10 cellular contexts compared by ENCODE assay signal in the genomic region with DNA sequence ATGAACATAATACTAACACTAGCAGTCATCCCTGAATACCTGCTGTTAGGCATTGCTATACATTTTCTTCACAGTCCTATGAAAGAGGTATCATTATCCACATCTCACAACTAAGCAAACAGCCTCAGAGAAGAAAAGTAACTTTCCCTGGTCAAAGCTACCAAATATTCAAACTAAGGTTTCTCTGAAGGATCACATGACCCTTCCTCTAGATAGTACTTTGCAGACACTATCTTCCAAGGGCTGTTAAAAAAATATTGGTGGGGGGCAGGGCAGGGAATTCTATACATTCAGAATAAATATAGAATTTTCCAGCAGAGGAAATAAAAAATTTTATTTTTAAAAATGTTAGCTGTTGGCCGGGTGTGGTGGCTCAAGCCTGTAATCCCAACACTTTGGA. TPM values are rescaled to one million over a fixed set of nuclear protein-coding genes. Genes with fewer than 3 reads are reported as not detected.
DNase-seq lines count a peak whose midpoint lies in the region; ATAC-seq, FAIRE-seq and TF ChIP-seq lines count a peak whose summit lies in the region.
"Had no signal": no experiment of that assay in that cellular context is flagged by ENCODE, and none has a peak within 500 bp of the region (broad histone marks: within the 10 kb centered on the region; RNA-seq: fewer than 3 reads in every experiment).

No MANE protein-coding gene starts in this region.

- no peak for TF ChIP-seq EP300 in A549 (IDR thresholded peaks at IDR 0.05)
- no peak for TF ChIP-seq EP300 in ovary (IDR thresholded peaks at IDR 0.05)

- H3K4me1 ChIP-seq in A549 (peaks cover 42% of the 10 kb centered on the region), RWPE2 (ENCODE audit: insufficient read depth, poor library complexity, severe bottlenecking) (peaks cover 19% of the 10 kb centered on the region), esophagus squamous epithelium (peaks cover 14 to 52% (median 26%) of the 10 kb centered on the region in 3 donors), ovary (ENCODE audit: insufficient read depth) (peaks cover 8% of the 10 kb centered on the region)

- H3K36me3 ChIP-seq in RWPE2 (ENCODE audit: low read depth) = no peaks in the 10 kb centered on the region
- H3K36me3 ChIP-seq in esophagus squamous epithelium = peaks cover 0 to 13% (median 0%) of the 10 kb centered on the region in 3 donors
- no peaks in the 10 kb centered on the region for H3K36me3 ChIP-seq in ovary

- peak overlapping the region; percentile 92 for H3K4me2 ChIP-seq in A549

- WGBS in A549 (ENCODE audit: missing lambda C conversion rate) = 83% methylated on average over 1 of the region's 1 CpG
- 50% methylated on average over 1 of the region's 1 CpG for WGBS in esophagus squamous epithelium, 2 donors
- WGBS in ovary, 3 donors = 66 to 78% (median 75%) methylated on average over 1 of the region's 1 CpG

- TF ChIP-seq POLR2A in A549 (IDR thresholded peaks at IDR 0.05; ENCODE audit: low read length) (no peak), esophagus squamous epithelium (IDR thresholded peaks at IDR 0.05) (no peak), ovary (IDR thresholded peaks at IDR 0.05) (no peak)

- no peaks in the 10 kb centered on the region for H3K27me3 ChIP-seq in RWPE2 (ENCODE audit: insufficient read depth, poor library complexity, severe bottlenecking)
- no peaks in the 10 kb centered on the region for H3K27me3 ChIP-seq in esophagus squamous epithelium
- H3K27me3 ChIP-seq in ovary = no peaks in the 10 kb centered on the region

- CTCF ChIA-PET in A549 (lab: Yijun Ruan, JAX) = interaction anchor here (1.2 to 1.8 kb wide), 3 partner anchors 11 to 368 kb away, joined by 3 to 6 read pairs (median 3); no protein-coding TSS in a partner anchor

- POLR2A ChIA-PET in A549 (lab: Yijun Ruan, JAX) = interaction anchor here (0.7 kb wide), 1 partner anchor 1486 kb away, joined by 4 read pairs; no protein-coding TSS in a partner anchor

- no peak for TF ChIP-seq CTCF in A549 (IDR thresholded peaks at IDR 0.05)
- no peak for TF ChIP-seq CTCF in RWPE2 (IDR thresholded peaks at IDR 0.05; ENCODE audit: poor library complexity, severe bottlenecking)
- no peak for TF ChIP-seq CTCF in esophagus squamous epithelium (IDR thresholded peaks at IDR 0.05)
- TF ChIP-seq CTCF in ovary (IDR thresholded peaks at IDR 0.05) = no peak

- no peak for FAIRE-seq in A549 (lab: Jason Lieb, UNC)
- FAIRE-seq: TTC549 had no signal

- intact Hi-C loops in esophagus squamous epithelium (cut with DNase I) = no loop called here
- intact Hi-C loops in ovary (cut with DNase I) = loop anchor here in 1 of 4 donors (10.0 kb wide), 1 partner anchor 50 kb away; a partner anchor contains a TSS

- TF ChIP-seq RAD21 in A549 (conservative IDR thresholded peaks at IDR 0.05 in 1 of 2, IDR thresholded peaks at IDR 0.05 in 1 of 2) = no peak

- DNase-seq in A549 (ENCODE audit: low read depth in 1 of 2, low spot score in 1 of 2) (no peak), RWPE2 (ENCODE audit: low spot score) (no peak), esophagus squamous epithelium (lab: John Stamatoyannopoulos, UW) (no peak), ovary (no peak), NOMO-1 treated with dmso at 0.1 percent for 144 hours (lab: John Stamatoyannopoulos, UW; ENCODE audit: unreplicated experiment) (no peak), DMS153 treated with DMSO at 0.1 percent for 48 hours (lab: John Stamatoyannopoulos, UW; ENCODE audit: unreplicated experiment) (no peak)
- DNase-seq: endodermal cell had no signal

- no peak for ATAC-seq in A549
- ATAC-seq in RWPE2 (ENCODE audit: low read depth) = no peak
- ATAC-seq in HG03097 (IDR thresholded peaks at IDR 0.05; ENCODE audit: low FRiP score, unreplicated experiment) = no peak
- no peak for ATAC-seq in GM19035 (IDR thresholded peaks at IDR 0.05; ENCODE audit: unreplicated experiment)

- H3K9me3 ChIP-seq in A549 (no peaks in the 10 kb centered on the region), RWPE2 (ENCODE audit: severe bottlenecking) (no peaks in the 10 kb centered on the region), esophagus squamous epithelium (no peaks in the 10 kb centered on the region), ovary (no peaks in the 10 kb centered on the region)

- H3K4me3 ChIP-seq in A549 (peak overlapping the region; percentile 37), RWPE2 (ENCODE audit: severe bottlenecking) (no peak overlapping the region), esophagus squamous epithelium (peak overlapping the region in 3 of 4 donors; percentile 36 to 62 (median 38)), ovary (peak overlapping the region; percentile 15)

- H3K27ac ChIP-seq in A549 (peak overlapping the region in 1 of 2 experiments; percentile 74; a peak in 2 of 6 replicates), RWPE2 (ENCODE audit: poor library complexity, severe bottlenecking) (peak overlapping the region; percentile 35), esophagus squamous epithelium (peak overlapping the region; percentile 72 to 87 (median 85)), ovary (peak overlapping the region in 1 of 2 donors; percentile 13)

TF ChIP-seq in A549, 52 proteins besides CTCF, POLR2A, EP300 and RAD21:
- no peak for TF ChIP-seq NR3C1 (IDR thresholded peaks at IDR 0.05)
- TF ChIP-seq, protein P1, sequence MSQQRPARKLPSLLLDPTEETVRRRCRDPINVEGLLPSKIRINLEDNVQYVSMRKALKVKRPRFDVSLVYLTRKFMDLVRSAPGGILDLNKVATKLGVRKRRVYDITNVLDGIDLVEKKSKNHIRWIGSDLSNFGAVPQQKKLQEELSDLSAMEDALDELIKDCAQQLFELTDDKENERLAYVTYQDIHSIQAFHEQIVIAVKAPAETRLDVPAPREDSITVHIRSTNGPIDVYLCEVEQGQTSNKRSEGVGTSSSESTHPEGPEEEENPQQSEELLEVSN (IDR thresholded peaks at IDR 0.05; ENCODE audit: borderline replicate concordance, low read depth) = no peak
- no peak for TF ChIP-seq ESRRA (IDR thresholded peaks at IDR 0.05; ENCODE audit: borderline replicate concordance, low read length)
- TF ChIP-seq EHMT2 (IDR thresholded peaks at IDR 0.05; ENCODE audit: low read depth) = no peak
- no peak for TF ChIP-seq BHLHE40 (IDR thresholded peaks at IDR 0.05; ENCODE audit: low read depth, low read length)
- TF ChIP-seq JUN (IDR thresholded peaks at IDR 0.05) = no peak
- no peak for TF ChIP-seq KDM1A (IDR thresholded peaks at IDR 0.05; ENCODE audit: low read depth)
- TF ChIP-seq, protein P2, sequence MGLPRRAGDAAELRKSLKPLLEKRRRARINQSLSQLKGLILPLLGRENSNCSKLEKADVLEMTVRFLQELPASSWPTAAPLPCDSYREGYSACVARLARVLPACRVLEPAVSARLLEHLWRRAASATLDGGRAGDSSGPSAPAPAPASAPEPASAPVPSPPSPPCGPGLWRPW (IDR thresholded peaks at IDR 0.05) = no peak
- TF ChIP-seq JUNB (IDR thresholded peaks at IDR 0.05) = no peak
- no peak for TF ChIP-seq CHD4 (IDR thresholded peaks at IDR 0.05; ENCODE audit: borderline replicate concordance)
- TF ChIP-seq, protein P3, sequence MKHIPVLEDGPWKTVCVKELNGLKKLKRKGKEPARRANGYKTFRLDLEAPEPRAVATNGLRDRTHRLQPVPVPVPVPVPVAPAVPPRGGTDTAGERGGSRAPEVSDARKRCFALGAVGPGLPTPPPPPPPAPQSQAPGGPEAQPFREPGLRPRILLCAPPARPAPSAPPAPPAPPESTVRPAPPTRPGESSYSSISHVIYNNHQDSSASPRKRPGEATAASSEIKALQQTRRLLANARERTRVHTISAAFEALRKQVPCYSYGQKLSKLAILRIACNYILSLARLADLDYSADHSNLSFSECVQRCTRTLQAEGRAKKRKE (CRISPR knock-in tag; IDR thresholded peaks at IDR 0.05; ENCODE audit: low read depth) = no peak

RNA-seq across cellular contexts. Expression of a gene that starts 3.1 kb away (rescaled TPM):
- polyA plus RNA-seq in A549 (2011; rRNA removed) (11.2 and 12.7 TPM in 2 replicates), A549 (2017; fragmentation: RNase III; extraction: RNeasy Plus Mini Kit Qiagen cat#74134 plus additional on column Dnase treatment) (10.1 to 10.6 TPM (median 10.1 TPM) in 3 replicates), ovary (10 to 100 TPM; 11.5 to 23.2 TPM)
- 5.6 and 5.7 TPM in 2 replicates for polyA plus RNA-seq in A549 (2012; cell fraction: cytosol; rRNA removed)
- 1.6 and 2.7 TPM in 2 replicates for polyA plus RNA-seq in A549 (2012; cell fraction: nucleus; rRNA removed)
- 14.8 and 28.0 TPM in 2 replicates for polyA minus RNA-seq in A549 (2011; rRNA and poly(A)+ RNA removed)
- total RNA-seq in esophagus squamous epithelium (1 to 10 TPM; 1.7 to 6.7 (median 5.8) TPM), ovary (10 to 100 TPM; 10.7 to 33.4 (median 22.8) TPM)

RNA-seq across cellular contexts. Expression of a gene that starts 49.6 kb away (rescaled TPM):
- polyA plus RNA-seq in A549 (2011; rRNA removed) (20.0 and 23.3 TPM in 2 replicates), A549 (2017; fragmentation: RNase III; extraction: RNeasy Plus Mini Kit Qiagen cat#74134 plus additional on column Dnase treatment) (8.2 to 9.1 TPM (median 9.0 TPM) in 3 replicates), ovary (10 to 100 TPM; 17.1 to 18.6 TPM)
- polyA plus RNA-seq in A549 (2012; cell fraction: cytosol; rRNA removed) = 12.9 and 13.6 TPM in 2 replicates
- 17.9 and 18.4 TPM in 2 replicates for polyA plus RNA-seq in A549 (2012; cell fraction: nucleus; rRNA removed)
- 10.6 and 10.7 TPM in 2 replicates for polyA minus RNA-seq in A549 (2011; rRNA and poly(A)+ RNA removed)
- total RNA-seq in esophagus squamous epithelium (10 to 100 TPM; 16.5 to 26.3 (median 21.5) TPM), ovary (10 to 100 TPM; 23.9 to 37.3 (median 29.4) TPM)
